ENCODE assay signal across 16 cellular contexts in the genomic region with DNA sequence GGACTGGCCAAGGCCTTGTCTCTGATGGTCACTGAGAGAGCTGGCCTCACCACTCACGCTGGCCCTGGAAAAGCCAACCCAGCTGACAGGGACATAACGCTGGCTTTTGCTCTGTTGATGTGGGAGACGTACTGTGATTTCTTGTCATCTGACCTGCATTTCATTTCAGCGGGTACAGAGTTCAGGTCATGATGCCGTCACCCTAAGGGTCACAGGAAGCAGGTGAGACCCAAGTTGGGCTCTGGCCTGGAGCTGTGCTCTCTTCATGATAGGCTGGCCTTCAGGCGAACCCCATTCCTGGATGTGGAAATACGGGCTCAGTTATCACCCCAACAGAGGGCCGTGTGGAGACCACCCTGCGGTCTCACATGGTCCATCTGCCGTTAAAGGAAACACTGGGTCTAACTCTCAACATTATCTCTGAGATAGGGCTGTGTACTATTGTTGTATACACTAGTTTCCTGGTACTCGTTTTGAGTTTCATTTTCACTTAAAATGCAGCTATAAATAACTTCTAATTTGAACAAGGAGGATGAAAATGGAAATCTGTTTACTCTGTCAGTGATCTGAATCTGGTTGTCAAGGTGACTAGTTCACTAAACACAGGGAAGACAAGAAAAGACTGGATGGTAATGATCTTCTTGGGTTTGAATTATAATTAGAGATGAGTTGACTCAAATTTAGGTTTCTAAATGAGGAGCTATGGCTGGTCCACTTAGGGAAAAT.
A peak's percentile ranks its signal among the peaks of the same experiment; 100 is the strongest.
DNase-seq lines count a peak whose midpoint lies in the region; ATAC-seq, FAIRE-seq and TF ChIP-seq lines count a peak whose summit lies in the region.
"Had no signal": no experiment of that assay in that cellular context is flagged by ENCODE, and none has a peak within 500 bp of the region (broad histone marks: within the 10 kb centered on the region; RNA-seq: fewer than 3 reads in every experiment).

No MANE protein-coding gene starts in this region.

- TF ChIP-seq CTCF in glutamatergic neuron (IDR thresholded peaks at IDR 0.05; ENCODE audit: partially characterized antibody, unreplicated experiment) (no peak), A673 (conservative IDR thresholded peaks at IDR 0.05; ENCODE audit: low read depth, low read length) (no peak)

- H3K4me1 ChIP-seq in A673 (ENCODE audit: insufficient read depth, low read length, poor library complexity, severe bottlenecking) = no peaks in the 10 kb centered on the region

- H3K9me3 ChIP-seq in A673 (ENCODE audit: low read depth, low read length, poor library complexity, severe bottlenecking) = no peaks in the 10 kb centered on the region

- peak; percentile 64 for ATAC-seq in GM19455 (IDR thresholded peaks at IDR 0.05; ENCODE audit: unreplicated experiment)
- peak; percentile 60 for ATAC-seq in HG03469 (IDR thresholded peaks at IDR 0.05; ENCODE audit: unreplicated experiment)
- peak; percentile 76 for ATAC-seq in left lobe of liver
- no peak for ATAC-seq in HG03139 (IDR thresholded peaks at IDR 0.05; ENCODE audit: unreplicated experiment)
- ATAC-seq: activated CD8-positive, alpha-beta T cell treated with anti-CD3 and anti-CD28 coated beads for 36 hours had no signal

- peaks cover 9% of the 10 kb centered on the region for H3K4me1 Mint-ChIP-seq in glutamatergic neuron (ENCODE audit: low read depth, unreplicated experiment)

- H3K36me3 Mint-ChIP-seq in glutamatergic neuron (ENCODE audit: unreplicated experiment) = peaks cover 9% of the 10 kb centered on the region

- H3K4me3 Mint-ChIP-seq in glutamatergic neuron (ENCODE audit: unreplicated experiment) = no peak overlapping the region
- H3K4me3 Mint-ChIP-seq: activated CD8-positive, alpha-beta T cell treated with anti-CD3 and anti-CD28 coated beads for 36 hours; stimulated activated naive CD8-positive, alpha-beta T cell treated with anti-CD3 and anti-CD28 coated beads, Interleukin-15, Interleukin-2, amounts not matched to agents 100 ng/mL and 50 ng/mL, for 24 hours had no signal

- H3K27ac ChIP-seq in A673 (ENCODE audit: low read depth, low read length, poor library complexity, severe bottlenecking) = no peak overlapping the region

- no peaks in the 10 kb centered on the region for H3K27me3 ChIP-seq in A673 (replicated peaks; ENCODE audit: insufficient read depth, low read depth, low read length, poor library complexity)

- no TSS peak for BruUV-seq in A673 (replicated peaks; lab: Mats Ljungman, UMichigan)

- peaks cover 2% of the 10 kb centered on the region for H3K27me3 Mint-ChIP-seq in glutamatergic neuron (ENCODE audit: unreplicated experiment)
- H3K27me3 Mint-ChIP-seq: activated CD8-positive, alpha-beta T cell treated with anti-CD3 and anti-CD28 coated beads for 36 hours; progenitor cell of endocrine pancreas had no signal

- no peaks in the 10 kb centered on the region for H3K9me3 Mint-ChIP-seq in glutamatergic neuron (ENCODE audit: unreplicated experiment)
- H3K9me3 Mint-ChIP-seq: activated CD8-positive, alpha-beta T cell treated with anti-CD3 and anti-CD28 coated beads for 36 hours; stimulated activated naive CD8-positive, alpha-beta T cell treated with anti-CD3 and anti-CD28 coated beads, Interleukin-15, Interleukin-2, amounts not matched to agents 100 ng/mL and 50 ng/mL, for 24 hours had no signal

- peaks cover 28% of the 10 kb centered on the region for H3K36me3 ChIP-seq in A673 (ENCODE audit: insufficient read depth, low read length, poor library complexity, severe bottlenecking)

- DNase-seq in GM12892 (ENCODE audit: insufficient read length) = no peak
- DNase-seq in left lobe of liver (ENCODE audit: low spot score) = peak; percentile 49
- no peak for DNase-seq in glutamatergic neuron
- no peak for DNase-seq in A673 (ENCODE audit: low spot score)
- DNase-seq: activated CD8-positive, alpha-beta T cell treated with anti-CD3 and anti-CD28 coated beads for 36 hours; activated naive CD4-positive, alpha-beta T cell treated with Interleukin-2 at 50 U/mL for 16 hours; caudate nucleus; NCI-H2081 treated with DMSO at 0.1 percent for 48 hours; stimulated activated CD4-positive, alpha-beta T cell treated with anti-CD3 and anti-CD28 coated beads, Interleukin-4, amount 100 ng/mL, for 1 hour; T-helper 9 cell had no signal

- H3K4me3 ChIP-seq in A673 (ENCODE audit: low read depth, low read length, poor library complexity, severe bottlenecking) = no peak overlapping the region

- FAIRE-seq in GM12892 (lab: Jason Lieb, UNC) = peak; percentile 48
- FAIRE-seq: RCC 7860 had no signal

- no peak for TF ChIP-seq POLR2A in GM12892 (IDR thresholded peaks at IDR 0.05; ENCODE audit: low read depth, low read length)

- no peak overlapping the region for H3K27ac Mint-ChIP-seq in glutamatergic neuron (ENCODE audit: unreplicated experiment)
- H3K27ac Mint-ChIP-seq: activated CD8-positive, alpha-beta T cell treated with anti-CD3 and anti-CD28 coated beads for 36 hours; progenitor cell of endocrine pancreas; stimulated activated naive CD8-positive, alpha-beta T cell treated with anti-CD3 and anti-CD28 coated beads, Interleukin-15, Interleukin-2, amounts not matched to agents 100 ng/mL and 50 ng/mL, for 24 hours had no signal

- intact Hi-C loops in A673 (cut with micrococcal nuclease; ENCODE audit: unreplicated experiment) = no loop called here

- POLR2A ChIA-PET in A673 (lab: Charles Lee; ENCODE audit: low non-redundant PET) = no interaction called here

- CTCF ChIA-PET in A673 (lab: Charles Lee) = no interaction called here
